Comparison of ENCODE assay signal across 2 cellular contexts in the genomic region with DNA sequence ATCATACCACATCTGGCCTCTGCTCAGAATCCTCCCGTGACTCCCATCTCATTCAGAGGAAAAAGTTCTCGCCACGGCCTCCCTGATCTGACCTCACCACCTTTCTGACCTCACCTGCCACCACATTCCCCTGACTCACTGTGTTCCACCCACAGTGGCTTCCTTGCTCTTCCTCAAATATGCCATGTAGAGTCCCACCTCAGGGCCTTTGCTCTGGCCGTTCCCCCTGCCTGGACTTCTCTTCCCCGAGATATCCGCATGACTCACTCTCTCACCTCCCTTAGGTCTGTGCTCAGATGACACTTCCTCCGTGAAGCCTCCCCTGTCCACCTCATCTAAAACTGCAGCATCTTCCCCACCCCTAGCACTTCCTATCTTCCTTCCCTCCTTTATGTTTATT.
TF ChIP-seq lines count a peak whose summit lies in the region.

No MANE protein-coding gene starts in this region.

TF ChIP-seq in HepG2, 621 proteins besides CTCF, POLR2A, EP300 and RAD21:
- TF ChIP-seq MTA3 (CRISPR knock-in tag; IDR thresholded peaks at IDR 0.05) (no peak), FOSL2 (CRISPR knock-in tag; IDR thresholded peaks at IDR 0.05) (peak; percentile 36), NCOA2 (CRISPR knock-in tag; IDR thresholded peaks at IDR 0.05) (no peak), ZFP36 (IDR thresholded peaks at IDR 0.05; ENCODE audit: borderline replicate concordance, low read depth, low read length, partially characterized antibody) (peak; percentile 58)
- TF ChIP-seq, protein P1, sequence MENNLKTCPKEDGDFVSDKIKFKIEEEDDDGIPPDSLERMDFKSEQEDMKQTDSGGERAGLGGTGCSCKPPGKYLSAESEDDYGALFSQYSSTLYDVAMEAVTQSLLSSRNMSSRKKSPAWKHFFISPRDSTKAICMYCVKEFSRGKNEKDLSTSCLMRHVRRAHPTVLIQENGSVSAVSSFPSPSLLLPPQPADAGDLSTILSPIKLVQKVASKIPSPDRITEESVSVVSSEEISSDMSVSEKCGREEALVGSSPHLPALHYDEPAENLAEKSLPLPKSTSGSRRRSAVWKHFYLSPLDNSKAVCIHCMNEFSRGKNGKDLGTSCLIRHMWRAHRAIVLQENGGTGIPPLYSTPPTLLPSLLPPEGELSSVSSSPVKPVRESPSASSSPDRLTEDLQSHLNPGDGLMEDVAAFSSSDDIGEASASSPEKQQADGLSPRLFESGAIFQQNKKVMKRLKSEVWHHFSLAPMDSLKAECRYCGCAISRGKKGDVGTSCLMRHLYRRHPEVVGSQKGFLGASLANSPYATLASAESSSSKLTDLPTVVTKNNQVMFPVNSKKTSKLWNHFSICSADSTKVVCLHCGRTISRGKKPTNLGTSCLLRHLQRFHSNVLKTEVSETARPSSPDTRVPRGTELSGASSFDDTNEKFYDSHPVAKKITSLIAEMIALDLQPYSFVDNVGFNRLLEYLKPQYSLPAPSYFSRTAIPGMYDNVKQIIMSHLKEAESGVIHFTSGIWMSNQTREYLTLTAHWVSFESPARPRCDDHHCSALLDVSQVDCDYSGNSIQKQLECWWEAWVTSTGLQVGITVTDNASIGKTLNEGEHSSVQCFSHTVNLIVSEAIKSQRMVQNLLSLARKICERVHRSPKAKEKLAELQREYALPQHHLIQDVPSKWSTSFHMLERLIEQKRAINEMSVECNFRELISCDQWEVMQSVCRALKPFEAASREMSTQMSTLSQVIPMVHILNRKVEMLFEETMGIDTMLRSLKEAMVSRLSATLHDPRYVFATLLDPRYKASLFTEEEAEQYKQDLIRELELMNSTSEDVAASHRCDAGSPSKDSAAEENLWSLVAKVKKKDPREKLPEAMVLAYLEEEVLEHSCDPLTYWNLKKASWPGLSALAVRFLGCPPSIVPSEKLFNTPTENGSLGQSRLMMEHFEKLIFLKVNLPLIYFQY (CRISPR knock-in tag; IDR thresholded peaks at IDR 0.05; ENCODE audit: borderline replicate concordance): no peak

TF ChIP-seq in GM12878, 131 proteins besides CTCF, POLR2A, EP300 and RAD21:
- 0 out of 2 replicates have a peak, but pooled peaks have one; percentile 24 for TF ChIP-seq NR2F1 (conservative IDR thresholded peaks at IDR 0.05)
- TF ChIP-seq, protein P2, sequence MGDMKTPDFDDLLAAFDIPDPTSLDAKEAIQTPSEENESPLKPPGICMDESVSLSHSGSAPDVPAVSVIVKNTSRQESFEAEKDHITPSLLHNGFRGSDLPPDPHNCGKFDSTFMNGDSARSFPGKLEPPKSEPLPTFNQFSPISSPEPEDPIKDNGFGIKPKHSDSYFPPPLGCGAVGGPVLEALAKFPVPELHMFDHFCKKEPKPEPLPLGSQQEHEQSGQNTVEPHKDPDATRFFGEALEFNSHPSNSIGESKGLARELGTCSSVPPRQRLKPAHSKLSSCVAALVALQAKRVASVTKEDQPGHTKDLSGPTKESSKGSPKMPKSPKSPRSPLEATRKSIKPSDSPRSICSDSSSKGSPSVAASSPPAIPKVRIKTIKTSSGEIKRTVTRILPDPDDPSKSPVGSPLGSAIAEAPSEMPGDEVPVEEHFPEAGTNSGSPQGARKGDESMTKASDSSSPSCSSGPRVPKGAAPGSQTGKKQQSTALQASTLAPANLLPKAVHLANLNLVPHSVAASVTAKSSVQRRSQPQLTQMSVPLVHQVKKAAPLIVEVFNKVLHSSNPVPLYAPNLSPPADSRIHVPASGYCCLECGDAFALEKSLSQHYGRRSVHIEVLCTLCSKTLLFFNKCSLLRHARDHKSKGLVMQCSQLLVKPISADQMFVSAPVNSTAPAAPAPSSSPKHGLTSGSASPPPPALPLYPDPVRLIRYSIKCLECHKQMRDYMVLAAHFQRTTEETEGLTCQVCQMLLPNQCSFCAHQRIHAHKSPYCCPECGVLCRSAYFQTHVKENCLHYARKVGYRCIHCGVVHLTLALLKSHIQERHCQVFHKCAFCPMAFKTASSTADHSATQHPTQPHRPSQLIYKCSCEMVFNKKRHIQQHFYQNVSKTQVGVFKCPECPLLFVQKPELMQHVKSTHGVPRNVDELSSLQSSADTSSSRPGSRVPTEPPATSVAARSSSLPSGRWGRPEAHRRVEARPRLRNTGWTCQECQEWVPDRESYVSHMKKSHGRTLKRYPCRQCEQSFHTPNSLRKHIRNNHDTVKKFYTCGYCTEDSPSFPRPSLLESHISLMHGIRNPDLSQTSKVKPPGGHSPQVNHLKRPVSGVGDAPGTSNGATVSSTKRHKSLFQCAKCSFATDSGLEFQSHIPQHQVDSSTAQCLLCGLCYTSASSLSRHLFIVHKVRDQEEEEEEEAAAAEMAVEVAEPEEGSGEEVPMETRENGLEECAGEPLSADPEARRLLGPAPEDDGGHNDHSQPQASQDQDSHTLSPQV (IDR thresholded peaks at IDR 0.05): no peak
